ENCODE assay signal across 25 cellular contexts in genomic region chr2:42298996-42299754, GRCh38.
DNase-seq lines count a peak whose midpoint lies in the region; ATAC-seq and TF ChIP-seq lines count a peak whose summit lies in the region.
"Had no signal": no experiment of that assay in that cellular context is flagged by ENCODE, and none has a peak within 500 bp of the region (broad histone marks: within the 10 kb centered on the region; RNA-seq: fewer than 3 reads in every experiment).

No MANE protein-coding gene starts in this region.

- no peaks in the 10 kb centered on the region for H3K27me3 Mint-ChIP-seq in CD4-positive, alpha-beta memory T cell
- H3K27me3 Mint-ChIP-seq in activated CD8-positive, alpha-beta T cell treated with anti-CD3 and anti-CD28 coated beads for 36 hours, result no peaks in the 10 kb centered on the region
- no peaks in the 10 kb centered on the region for H3K27me3 Mint-ChIP-seq in memory B cell

- H3K9me3 Mint-ChIP-seq in CD4-positive, alpha-beta memory T cell, result peaks cover 0 to 2% (median 0%) of the 10 kb centered on the region in 8 donors
- no peaks in the 10 kb centered on the region for H3K9me3 Mint-ChIP-seq in activated CD8-positive, alpha-beta T cell treated with anti-CD3 and anti-CD28 coated beads for 36 hours
- no peaks in the 10 kb centered on the region for H3K9me3 Mint-ChIP-seq in memory B cell
- H3K9me3 Mint-ChIP-seq: HFFc6 had no signal

- H3K27me3 ChIP-seq in CD4-positive, alpha-beta memory T cell (ENCODE audit: insufficient read depth, low read length), result no peaks in the 10 kb centered on the region
- H3K27me3 ChIP-seq: BLaER1 had no signal

- DNase-seq in activated CD4-positive, CD25-positive, alpha-beta regulatory T cell treated with anti-CD3 and anti-CD28 coated beads, Interleukin-2, amount 50 U/mL, for 72 hours, result no peak
- DNase-seq in CD4-positive, alpha-beta memory T cell, result no peak
- no peak for DNase-seq in activated CD8-positive, alpha-beta T cell treated with anti-CD3 and anti-CD28 coated beads for 36 hours
- DNase-seq in memory B cell (ENCODE audit: low spot score in 2 of 2), result no peak
- no peak for DNase-seq in NCI-H69 (lab: John Stamatoyannopoulos, UW)
- no peak for DNase-seq in mesenteric fat pad (ENCODE audit: low spot score)
- DNase-seq: 8988T; activated CD4-positive, alpha-beta T cell treated with anti-CD3 and anti-CD28 coated beads, Interleukin-2, amount 50 U/mL, for 1 hour; activated T-cell treated with anti-CD3 and anti-CD28 coated beads, Interleukin-2, amount 50 U/mL, for 48 hours; anterior cingulate cortex; dermis blood vessel endothelial cell; foreskin fibroblast; HFFc6; left ventricle myocardium superior; MM.1S; NCI-H146; NCI-H524 treated with DMSO at 0.1 percent for 48 hours; stimulated activated CD4-positive, alpha-beta T cell treated with anti-CD3 and anti-CD28 coated beads, Interleukin-4, amount 100 ng/mL, for 4 hours; substantia nigra had no signal

- peaks cover 47 to 74% (median 56%) of the 10 kb centered on the region in 4 donors for H3K4me1 Mint-ChIP-seq in CD4-positive, alpha-beta memory T cell
- peaks cover 48% of the 10 kb centered on the region for H3K4me1 Mint-ChIP-seq in activated CD8-positive, alpha-beta T cell treated with anti-CD3 and anti-CD28 coated beads for 36 hours (ENCODE audit: low read depth)
- H3K4me1 Mint-ChIP-seq in memory B cell, result peaks cover 16% of the 10 kb centered on the region

- no peak overlapping the region for H3K4me3 ChIP-seq in CD4-positive, alpha-beta memory T cell (ENCODE audit: low read length in 2 of 2)
- H3K4me3 ChIP-seq: BLaER1, K562, smooth muscle cell had no signal

- H3K4me1 ChIP-seq in CD4-positive, alpha-beta memory T cell (ENCODE audit: insufficient read depth, low read length), result peaks cover 65% of the 10 kb centered on the region

- H3K27ac ChIP-seq in CD4-positive, alpha-beta memory T cell (ENCODE audit: low read depth, low read length), result peak overlapping the region; percentile 27
- H3K27ac ChIP-seq: BLaER1, RWPE1 had no signal

- TF ChIP-seq CTCF in activated CD8-positive, alpha-beta T cell treated with anti-CD3 and anti-CD28 coated beads for 36 hours (IDR thresholded peaks at IDR 0.05), result no peak

- CTCF ChIA-PET in CD4-positive, alpha-beta memory T cell (lab: Charles Lee; ENCODE audit: partially characterized antibody), result interaction anchor here (0.8 to 1.2 kb wide), 3 partner anchors 10 to 206 kb away, joined by 3 read pairs; no protein-coding TSS in a partner anchor
- CTCF ChIA-PET in activated CD8-positive, alpha-beta T cell treated with anti-CD3 and anti-CD28 coated beads for 36 hours (lab: Charles Lee), result interaction anchor here (0.8 to 1.6 kb wide), 3 partner anchors 11 to 210 kb away, joined by 3 read pairs; no protein-coding TSS in a partner anchor

- intact Hi-C loops in CD4-positive, alpha-beta memory T cell (cut with micrococcal nuclease), result loop anchor here (5.0 kb wide), 1 partner anchor 47 kb away; no protein-coding TSS in a partner anchor
- intact Hi-C loops in activated CD8-positive, alpha-beta T cell treated with anti-CD3 and anti-CD28 coated beads for 36 hours (cut with micrococcal nuclease), result no loop called here

- no peaks in the 10 kb centered on the region for H3K9me3 ChIP-seq in CD4-positive, alpha-beta memory T cell (ENCODE audit: control insufficient read depth in 1 of 2, low read length in 2 of 2)
- H3K9me3 ChIP-seq: BLaER1 had no signal

- H3K36me3 Mint-ChIP-seq in CD4-positive, alpha-beta memory T cell, result peaks cover 69 to 87% of the 10 kb centered on the region in 2 donors
- peaks cover 69% of the 10 kb centered on the region for H3K36me3 Mint-ChIP-seq in activated CD8-positive, alpha-beta T cell treated with anti-CD3 and anti-CD28 coated beads for 36 hours (ENCODE audit: low read depth)
- peaks cover 28% of the 10 kb centered on the region for H3K36me3 Mint-ChIP-seq in memory B cell

- POLR2A ChIA-PET in CD4-positive, alpha-beta memory T cell (lab: Charles Lee; ENCODE audit: partially characterized antibody), result interaction anchor here (1.3 to 1.6 kb wide), 4 partner anchors 13 to 166 kb away, joined by 3 to 5 read pairs (median 4); no protein-coding TSS in a partner anchor
- POLR2A ChIA-PET in activated CD8-positive, alpha-beta T cell treated with anti-CD3 and anti-CD28 coated beads for 36 hours (lab: Charles Lee), result no interaction called here

- H3K27ac Mint-ChIP-seq in CD4-positive, alpha-beta memory T cell, result peak overlapping the region; percentile 79 to 95 (median 86)
- peak overlapping the region; percentile 83 for H3K27ac Mint-ChIP-seq in activated CD8-positive, alpha-beta T cell treated with anti-CD3 and anti-CD28 coated beads for 36 hours
- peak overlapping the region; percentile 77 for H3K27ac Mint-ChIP-seq in memory B cell
- H3K27ac Mint-ChIP-seq: HFFc6 had no signal

- H3K4me3 Mint-ChIP-seq in CD4-positive, alpha-beta memory T cell, result peak overlapping the region; percentile 39 to 82 (median 50)
- no peak overlapping the region for H3K4me3 Mint-ChIP-seq in activated CD8-positive, alpha-beta T cell treated with anti-CD3 and anti-CD28 coated beads for 36 hours
- H3K4me3 Mint-ChIP-seq in memory B cell, result no peak overlapping the region
- H3K4me3 Mint-ChIP-seq: HFFc6 had no signal

- peak; percentile 61 to 65 for ATAC-seq in activated CD4-positive, CD25-positive, alpha-beta regulatory T cell treated with anti-CD3 and anti-CD28 coated beads, Interleukin-2, amount 50 U/mL, for 24 hours
- peak; percentile 67 for ATAC-seq in activated CD8-positive, alpha-beta T cell treated with anti-CD3 and anti-CD28 coated beads for 36 hours
- ATAC-seq in memory B cell (ENCODE audit: low read depth) (no peak), GM18907 (IDR thresholded peaks at IDR 0.05; ENCODE audit: unreplicated experiment) (no peak)
- ATAC-seq: K562, left ventricle myocardium superior had no signal

- peaks cover 42% of the 10 kb centered on the region for H3K36me3 ChIP-seq in CD4-positive, alpha-beta memory T cell (ENCODE audit: insufficient read depth, low read length)

Comparison
In these comparisons a context has a peak if more than half of its experiments do, and no peak if none do; other contexts are left out.
1. ATAC-seq: peak in activated CD4-positive, CD25-positive, alpha-beta regulatory T cell treated with anti-CD3 and anti-CD28 coated beads, Interleukin-2, amount 50 U/mL, for 24 hours (2 of 2) and activated CD8-positive, alpha-beta T cell treated with anti-CD3 and anti-CD28 coated beads for 36 hours (single experiment); none in memory B cell (single experiment) and GM18907 (single experiment).
2. H3K4me3 Mint-ChIP-seq: peak in CD4-positive, alpha-beta memory T cell (8 of 8); none in activated CD8-positive, alpha-beta T cell treated with anti-CD3 and anti-CD28 coated beads for 36 hours (single experiment) and memory B cell (single experiment).
3. Peak in every context shown above with its lines, with median percentiles within 50 percentile points of each other: H3K27ac Mint-ChIP-seq.